Comparison of ENCODE assay signal across 21 cellular contexts in the genomic region with DNA sequence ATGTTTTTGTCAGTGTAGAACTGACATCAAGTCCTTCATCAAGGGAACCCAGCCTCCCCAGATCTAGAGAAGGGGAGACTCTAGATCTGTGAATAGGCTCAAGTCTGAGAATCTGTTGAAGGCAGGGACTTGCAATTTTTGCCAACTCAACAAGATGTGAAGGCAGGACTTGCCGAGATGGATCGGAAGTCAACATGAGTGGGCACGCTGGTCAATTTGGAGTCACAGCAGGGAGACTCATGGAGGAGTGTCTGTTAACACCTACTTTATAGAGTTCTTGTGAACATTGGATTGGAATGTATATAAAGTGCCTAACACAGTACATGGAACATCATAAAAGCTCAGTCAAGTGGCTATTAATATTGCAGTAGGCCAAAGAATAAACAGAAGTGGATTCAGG.
"Had no signal": no experiment of that assay in that cellular context is flagged by ENCODE, and none has a peak within 500 bp of the region (broad histone marks: within the 10 kb centered on the region; RNA-seq: fewer than 3 reads in every experiment).

No MANE protein-coding gene starts in this region.

- H3K27ac Mint-ChIP-seq: activated CD4-positive, alpha-beta T cell treated with anti-CD3 and anti-CD28 coated beads, Interleukin-2, amount 10 ng/mL, durations not matched to agents 24 days and 14 days; activated CD8-positive, alpha-beta T cell treated with anti-CD3 and anti-CD28 coated beads for 36 hours; activated T-cell treated with anti-CD3 and anti-CD28 coated beads, Interleukin-2, amount 50 U/mL, for 24 hours; dendritic cell treated with granulocyte-macrophage colony-stimulating factor and Interleukin-4, amounts not matched to agents 40 ng/mL and 50 ng/mL, for 4 days; mesothelial cell of epicardium; stimulated activated memory B cell treated with anti-CD40 and anti-IgM and Interleukin-4, amounts not matched to agents 10 μg/mL and 1 μg/mL and 100 μg/mL, for 72 hours had no signal

- H3K4me1 Mint-ChIP-seq: mesothelial cell of epicardium had no signal

- H3K4me3 Mint-ChIP-seq: activated CD4-positive, alpha-beta T cell treated with anti-CD3 and anti-CD28 coated beads, Interleukin-2, amount 10 ng/mL, durations not matched to agents 24 days and 14 days; activated CD8-positive, alpha-beta T cell treated with anti-CD3 and anti-CD28 coated beads for 36 hours; activated T-cell treated with anti-CD3 and anti-CD28 coated beads, Interleukin-2, amount 50 U/mL, for 24 hours; dendritic cell treated with granulocyte-macrophage colony-stimulating factor and Interleukin-4, amounts not matched to agents 40 ng/mL and 50 ng/mL, for 4 days; mesothelial cell of epicardium; natural killer cell treated with Interleukin-12 subunit alpha and Interleukin-12 subunit beta and Interleukin-15 and Interleukin-18, amount 100 ng/mL, for 72 hours; stimulated activated memory B cell treated with anti-CD40 and anti-IgM and Interleukin-4, amounts not matched to agents 10 μg/mL and 1 μg/mL and 100 μg/mL, for 72 hours had no signal

- H3K27me3 Mint-ChIP-seq: activated CD4-positive, alpha-beta T cell treated with anti-CD3 and anti-CD28 coated beads, Interleukin-2, amount 10 ng/mL, durations not matched to agents 24 days and 14 days; activated CD8-positive, alpha-beta T cell treated with anti-CD3 and anti-CD28 coated beads for 36 hours; activated T-cell treated with anti-CD3 and anti-CD28 coated beads, Interleukin-2, amount 50 U/mL, for 24 hours; dendritic cell treated with granulocyte-macrophage colony-stimulating factor and Interleukin-4, amounts not matched to agents 40 ng/mL and 50 ng/mL, for 4 days; natural killer cell treated with Interleukin-12 subunit alpha and Interleukin-12 subunit beta and Interleukin-15 and Interleukin-18, amount 100 ng/mL, for 72 hours; stimulated activated memory B cell treated with anti-CD40 and anti-IgM and Interleukin-4, amounts not matched to agents 10 μg/mL and 1 μg/mL and 100 μg/mL, for 72 hours had no signal

- ATAC-seq: activated CD8-positive, alpha-beta T cell treated with anti-CD3 and anti-CD28 coated beads for 36 hours; gastroesophageal sphincter; heart left ventricle; left lung; natural killer cell treated with Interleukin-12 subunit alpha and Interleukin-12 subunit beta and Interleukin-15 and Interleukin-18, amount 100 ng/mL, for 72 hours; pancreas; stimulated activated memory B cell treated with anti-CD40 and anti-IgM and Interleukin-4, amounts not matched to agents 10 μg/mL and 1 μg/mL and 100 μg/mL, for 72 hours had no signal

- H3K4me3 ChIP-seq: ascending aorta, esophagus muscularis mucosa, gastroesophageal sphincter, heart left ventricle, left lung, pancreas, sigmoid colon, thoracic aorta, upper lobe of left lung had no signal

- H3K9me3 Mint-ChIP-seq: activated CD4-positive, alpha-beta T cell treated with anti-CD3 and anti-CD28 coated beads, Interleukin-2, amount 10 ng/mL, durations not matched to agents 24 days and 14 days; activated CD8-positive, alpha-beta T cell treated with anti-CD3 and anti-CD28 coated beads for 36 hours; activated T-cell treated with anti-CD3 and anti-CD28 coated beads, Interleukin-2, amount 50 U/mL, for 24 hours; dendritic cell treated with granulocyte-macrophage colony-stimulating factor and Interleukin-4, amounts not matched to agents 40 ng/mL and 50 ng/mL, for 4 days; natural killer cell treated with Interleukin-12 subunit alpha and Interleukin-12 subunit beta and Interleukin-15 and Interleukin-18, amount 100 ng/mL, for 72 hours; stimulated activated memory B cell treated with anti-CD40 and anti-IgM and Interleukin-4, amounts not matched to agents 10 μg/mL and 1 μg/mL and 100 μg/mL, for 72 hours had no signal

- DNase-seq: activated CD4-positive, alpha-beta T cell treated with anti-CD3 and anti-CD28 coated beads, Interleukin-2, amount 10 ng/mL, durations not matched to agents 24 days and 14 days; activated CD8-positive, alpha-beta T cell treated with anti-CD3 and anti-CD28 coated beads for 36 hours; activated effector memory CD4-positive, alpha-beta T cell treated with anti-CD3 and anti-CD28 coated beads, Interleukin-2, amount 50 U/mL, for 16 hours; activated naive CD4-positive, alpha-beta T cell treated with anti-CD3 and anti-CD28 coated beads, Interleukin-2, amount 50 U/mL, for 16 hours; activated T-cell treated with anti-CD3 and anti-CD28 coated beads, Interleukin-2, amount 50 U/mL, for 24 hours; effector CD8-positive, alpha-beta T cell; heart left ventricle; left lung; pancreas; sigmoid colon; stimulated activated CD4-positive, alpha-beta T cell treated with anti-CD3 and anti-CD28 coated beads, Interleukin-4, amount 100 ng/mL, for 24 hours; T1000; upper lobe of left lung had no signal
